ENCODE assay signal across 29 cellular contexts in genomic region chr1:75630004-75630403, GRCh38. TPM values are rescaled to one million over a fixed set of nuclear protein-coding genes. Genes with fewer than 3 reads are reported as not detected.
DNase-seq lines count a peak whose midpoint lies in the region; ATAC-seq and TF ChIP-seq lines count a peak whose summit lies in the region.
"Had no signal": no experiment of that assay in that cellular context is flagged by ENCODE, and none has a peak within 500 bp of the region (broad histone marks: within the 10 kb centered on the region; RNA-seq: fewer than 3 reads in every experiment).

No MANE protein-coding gene starts in this region.

- peak overlapping the region; percentile 22 for H3K27ac ChIP-seq in HUES48 (ENCODE audit: low read depth, low read length)
- no peak overlapping the region for H3K27ac ChIP-seq in iPS-18a (ENCODE audit: low read length)
- H3K27ac ChIP-seq: BLaER1, heart left ventricle, prostate gland, RWPE1, sigmoid colon, upper lobe of right lung had no signal

- no peak overlapping the region for H3K27ac Mint-ChIP-seq in nephron progenitor cell
- H3K27ac Mint-ChIP-seq: activated CD4-positive, alpha-beta memory T cell treated with anti-CD3 and anti-CD28 coated beads, Interleukin-2, amount 10 ng/mL, durations not matched to agents 7 days and 5 days; activated naive CD4-positive, alpha-beta T cell treated with anti-CD3 and anti-CD28 coated beads, Interleukin-2, amount 50 U/mL, for 72 hours; effector memory CD8-positive, alpha-beta T cell; stimulated activated naive B cell treated with anti-CD40 and anti-IgM and Interleukin-4, amounts not matched to agents 10 μg/mL and 1 μg/mL and 100 μg/mL, for 72 hours; T-helper 17 cell had no signal

- ATAC-seq in mucosa of descending colon (no peak), GM19467 (IDR thresholded peaks at IDR 0.05; ENCODE audit: unreplicated experiment) (no peak)
- ATAC-seq: activated naive CD4-positive, alpha-beta T cell treated with anti-CD3 and anti-CD28 coated beads, Interleukin-2, amount 50 U/mL, for 72 hours; effector memory CD8-positive, alpha-beta T cell; esophagus mucosa; heart left ventricle; HepG2; left colon; stimulated activated naive B cell treated with anti-CD40 and anti-IgM and Interleukin-4, amounts not matched to agents 10 μg/mL and 1 μg/mL and 100 μg/mL, for 72 hours; T-helper 17 cell; upper lobe of right lung had no signal

- peaks cover 11% of the 10 kb centered on the region for H3K27me3 Mint-ChIP-seq in nephron progenitor cell (ENCODE audit: low read depth, poor library complexity)

- intact Hi-C loops in mucosa of descending colon (cut with DNase I, micrococcal nuclease), result loop anchor here in 1 of 2 donors (10.0 kb wide), 1 partner anchor 365 kb away; no protein-coding TSS in a partner anchor

- H3K9ac ChIP-seq in HUES48 (ENCODE audit: low read depth, low read length), result no peak overlapping the region
- no peak overlapping the region for H3K9ac ChIP-seq in iPS-18a (ENCODE audit: low read length)
- H3K9ac ChIP-seq: BLaER1 had no signal

- H3K9me3 ChIP-seq in HUES48 (ENCODE audit: control insufficient read depth, insufficient read depth, low read length) (no peaks in the 10 kb centered on the region), iPS-18a (ENCODE audit: control insufficient read depth, low read depth, low read length) (no peaks in the 10 kb centered on the region), mucosa of descending colon (no peaks in the 10 kb centered on the region)
- H3K9me3 ChIP-seq: BLaER1, heart left ventricle, prostate gland, sigmoid colon, upper lobe of right lung had no signal

- H3K4me3 Mint-ChIP-seq in nephron progenitor cell, result no peak overlapping the region
- H3K4me3 Mint-ChIP-seq: activated CD4-positive, alpha-beta memory T cell treated with anti-CD3 and anti-CD28 coated beads, Interleukin-2, amount 10 ng/mL, durations not matched to agents 7 days and 5 days; effector memory CD8-positive, alpha-beta T cell; stimulated activated naive B cell treated with anti-CD40 and anti-IgM and Interleukin-4, amounts not matched to agents 10 μg/mL and 1 μg/mL and 100 μg/mL, for 72 hours; T-helper 17 cell had no signal

- no peaks in the 10 kb centered on the region for H3K36me3 Mint-ChIP-seq in nephron progenitor cell (ENCODE audit: low read depth)
- H3K36me3 Mint-ChIP-seq: activated naive CD4-positive, alpha-beta T cell treated with anti-CD3 and anti-CD28 coated beads, Interleukin-2, amount 50 U/mL, for 72 hours; stimulated activated naive B cell treated with anti-CD40 and anti-IgM and Interleukin-4, amounts not matched to agents 10 μg/mL and 1 μg/mL and 100 μg/mL, for 72 hours had no signal

- no peaks in the 10 kb centered on the region for H3K4me1 Mint-ChIP-seq in nephron progenitor cell
- H3K4me1 Mint-ChIP-seq: activated CD4-positive, alpha-beta memory T cell treated with anti-CD3 and anti-CD28 coated beads, Interleukin-2, amount 10 ng/mL, durations not matched to agents 7 days and 5 days; stimulated activated naive B cell treated with anti-CD40 and anti-IgM and Interleukin-4, amounts not matched to agents 10 μg/mL and 1 μg/mL and 100 μg/mL, for 72 hours; T-helper 17 cell had no signal

- DNase-seq in ELF-1 (ENCODE audit: low read depth, low spot score) (peak; percentile 84), NCI-H69 (lab: John Stamatoyannopoulos, UW) (peak; percentile 79), activated T-cell treated with anti-CD3 and anti-CD28 coated beads for 4 hours (no peak), nephron progenitor cell (no peak), mucosa of descending colon (no peak)
- DNase-seq: activated CD4-positive, alpha-beta memory T cell treated with anti-CD3 and anti-CD28 coated beads, Interleukin-2, amount 10 ng/mL, durations not matched to agents 7 days and 5 days; activated CD4-positive, alpha-beta T cell treated with anti-CD3 and anti-CD28 coated beads for 1 hour; DMS79; effector memory CD8-positive, alpha-beta T cell; foreskin fibroblast; GF-D8; heart left ventricle; left colon; mammary epithelial cell; NCI-H2029 treated with DMSO at 0.1 percent for 48 hours; sigmoid colon; stimulated activated CD4-positive, alpha-beta T cell treated with anti-CD3 and anti-CD28 coated beads, Interleukin-15, amount 100 ng/mL, for 24 hours; stimulated activated naive B cell treated with anti-CD40 and anti-IgM and Interleukin-4, amounts not matched to agents 10 μg/mL and 1 μg/mL and 100 μg/mL, for 72 hours; T-helper 17 cell; upper lobe of right lung had no signal

- TF ChIP-seq CTCF in nephron progenitor cell (IDR thresholded peaks at IDR 0.05) (no peak), mucosa of descending colon (IDR thresholded peaks at IDR 0.05) (no peak)

- no peaks in the 10 kb centered on the region for H3K9me3 Mint-ChIP-seq in nephron progenitor cell
- H3K9me3 Mint-ChIP-seq: activated CD4-positive, alpha-beta memory T cell treated with anti-CD3 and anti-CD28 coated beads, Interleukin-2, amount 10 ng/mL, durations not matched to agents 7 days and 5 days; effector memory CD8-positive, alpha-beta T cell; stimulated activated naive B cell treated with anti-CD40 and anti-IgM and Interleukin-4, amounts not matched to agents 10 μg/mL and 1 μg/mL and 100 μg/mL, for 72 hours had no signal

- H3K27me3 ChIP-seq in HUES48 (ENCODE audit: control insufficient read depth, insufficient read depth, low read length), result no peaks in the 10 kb centered on the region
- H3K27me3 ChIP-seq in iPS-18a (ENCODE audit: control insufficient read depth, insufficient read depth, low read length), result peaks cover 24% of the 10 kb centered on the region
- H3K27me3 ChIP-seq: BLaER1, sigmoid colon had no signal

- H3K4me1 ChIP-seq in HUES48 (ENCODE audit: control insufficient read depth, insufficient read depth, low read length) (peaks cover 15% of the 10 kb centered on the region), iPS-18a (ENCODE audit: control insufficient read depth, low read depth, low read length) (peaks cover 17% of the 10 kb centered on the region), mucosa of descending colon (ENCODE audit: low read depth) (no peaks in the 10 kb centered on the region)
- H3K4me1 ChIP-seq: BLaER1, heart left ventricle, prostate gland, sigmoid colon, upper lobe of right lung had no signal

- H3K36me3 ChIP-seq in HUES48 (ENCODE audit: control insufficient read depth, insufficient read depth, low read length) (no peaks in the 10 kb centered on the region), iPS-18a (ENCODE audit: control insufficient read depth, low read depth, low read length) (no peaks in the 10 kb centered on the region), mucosa of descending colon (ENCODE audit: low read depth) (no peaks in the 10 kb centered on the region)
- H3K36me3 ChIP-seq: BLaER1, heart left ventricle, prostate gland, sigmoid colon, upper lobe of right lung had no signal

- H3K4me3 ChIP-seq in HUES48 (ENCODE audit: low read depth, low read length), result no peak overlapping the region
- peak overlapping the region; percentile 11 for H3K4me3 ChIP-seq in iPS-18a (ENCODE audit: low read length)
- no peak overlapping the region for H3K4me3 ChIP-seq in mucosa of descending colon
- H3K4me3 ChIP-seq: BLaER1, heart left ventricle, prostate gland, sigmoid colon, upper lobe of right lung had no signal

RNA-seq across cellular contexts. Expression of gene SLC44A5, which starts 19.1 kb away (rescaled TPM):
- 1 to 10 TPM; 1.6 to 4.6 (median 4.2) TPM for total RNA-seq in mucosa of descending colon

Comparison
In these comparisons a context has a peak if more than half of its experiments do, and no peak if none do; other contexts are left out.
1. DNase-seq: peak in ELF-1 (single experiment) and NCI-H69 (single experiment); none in activated T-cell treated with anti-CD3 and anti-CD28 coated beads for 4 hours (single experiment), nephron progenitor cell (single experiment) and mucosa of descending colon (0 of 3).